ENCODE assay signal across 8 cellular contexts in genomic region chr7:47763063-47763974, GRCh38.
DNase-seq lines count a peak whose midpoint lies in the region; ATAC-seq and TF ChIP-seq lines count a peak whose summit lies in the region.

No MANE protein-coding gene starts in this region.

- H3K4me3 Mint-ChIP-seq in mesothelial cell of epicardium = no peak overlapping the region

- H3K4me1 ChIP-seq in adipocyte (ENCODE audit: control insufficient read depth, insufficient read depth, low read length) = peaks cover 28% of the 10 kb centered on the region

- peaks cover 60% of the 10 kb centered on the region for H3K4me1 Mint-ChIP-seq in mesothelial cell of epicardium

- H3K27ac Mint-ChIP-seq in mesothelial cell of epicardium = peak overlapping the region; percentile 94

- no peak overlapping the region for H3K4me3 ChIP-seq in adipocyte (ENCODE audit: low read length)

- no peaks in the 10 kb centered on the region for H3K27me3 ChIP-seq in adipocyte (replicated peaks; ENCODE audit: control insufficient read depth, insufficient read depth, low read length)

- H3K36me3 ChIP-seq in adipocyte (ENCODE audit: control insufficient read depth, insufficient read depth, low read length, severe bottlenecking) = no peaks in the 10 kb centered on the region

- no peaks in the 10 kb centered on the region for H3K27me3 Mint-ChIP-seq in mesothelial cell of epicardium (ENCODE audit: low read depth)

- no peak for TF ChIP-seq CTCF in mesothelial cell of epicardium (IDR thresholded peaks at IDR 0.05; ENCODE audit: unreplicated experiment)

- DNase-seq in COLO668 (lab: John Stamatoyannopoulos, UW; ENCODE audit: unreplicated experiment) = peak; percentile 77
- DNase-seq in LHCN-M2 (ENCODE audit: low read depth) = peak; percentile 89
- peak; percentile 89 for DNase-seq in adipocyte (ENCODE audit: low read depth)
- DNase-seq in mesothelial cell of epicardium (ENCODE audit: low spot score in 2 of 2, unreplicated experiment in 2 of 2) = no peak
- DNase-seq in globus pallidus (ENCODE audit: low spot score) = no peak
- DNase-seq in NCI-H526 (lab: John Stamatoyannopoulos, UW) = no peak
- DNase-seq in NCI-H226 = no peak

- H3K9ac ChIP-seq in adipocyte (ENCODE audit: low read length) = peak overlapping the region; percentile 67

- H3K9me3 Mint-ChIP-seq in mesothelial cell of epicardium = peaks cover 4% of the 10 kb centered on the region

- no peaks in the 10 kb centered on the region for H3K9me3 ChIP-seq in adipocyte (ENCODE audit: control insufficient read depth, low read length)

- no peak for ATAC-seq in HG03460 (IDR thresholded peaks at IDR 0.05; ENCODE audit: unreplicated experiment)

- H3K36me3 Mint-ChIP-seq in mesothelial cell of epicardium = no peaks in the 10 kb centered on the region

Comparison
In these comparisons a context has a peak if more than half of its experiments do, and no peak if none do; other contexts are left out.
1. DNase-seq: peak in COLO668 (single experiment), LHCN-M2 (single experiment) and adipocyte (single experiment); none in mesothelial cell of epicardium (0 of 2), globus pallidus (single experiment), NCI-H526 (0 of 2) and NCI-H226 (single experiment).